21 cellular contexts compared by ENCODE assay signal in the genomic region with DNA sequence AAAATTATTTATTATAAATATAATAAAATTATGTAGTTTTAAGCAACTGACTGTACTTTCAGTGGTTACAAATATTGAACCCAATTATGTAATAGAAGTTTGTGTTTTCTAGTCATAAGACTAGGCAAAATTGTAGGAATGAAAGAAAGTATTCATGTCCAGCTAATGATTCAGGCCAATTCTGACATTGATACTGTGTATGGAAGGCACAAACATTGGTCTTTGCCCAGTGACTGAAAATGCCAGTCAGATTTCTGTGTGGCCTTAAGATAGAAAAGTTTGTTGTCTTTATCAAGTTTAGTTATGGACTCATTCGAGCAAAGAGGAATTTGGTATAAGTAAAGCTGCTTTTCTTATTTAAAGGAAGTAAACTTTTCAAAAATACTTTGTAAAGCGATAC.
"Had no signal": no experiment of that assay in that cellular context is flagged by ENCODE, and none has a peak within 500 bp of the region (broad histone marks: within the 10 kb centered on the region; RNA-seq: fewer than 3 reads in every experiment).

No MANE protein-coding gene starts in this region.

- H3K36me3 ChIP-seq: thoracic aorta had no signal

- H3K27me3 ChIP-seq: ascending aorta, hepatocyte, stomach, vagina had no signal

- H3K4me3 ChIP-seq: ascending aorta, hepatocyte, smooth muscle cell, stomach, thoracic aorta, vagina had no signal

- DNase-seq: activated CD4-positive, alpha-beta T cell treated with anti-CD3 and anti-CD28 coated beads for 1 hour; activated CD4-positive, alpha-beta T cell treated with anti-CD3 and anti-CD28 coated beads, Interleukin-2, amount 50 U/mL, for 1 hour; activated CD8-positive, alpha-beta T cell treated with anti-CD3 and anti-CD28 coated beads, Interleukin-2, amount 10 ng/mL, durations not matched to agents 7 days and 5 days; activated T-cell treated with anti-CD3 and anti-CD28 coated beads, Interleukin-2, amount 50 U/mL, for 24 hours; cortex of kidney; immature natural killer cell; left cardiac atrium; stimulated activated CD4-positive, alpha-beta T cell treated with anti-CD3 and anti-CD28 coated beads, Interleukin-15, amount 100 ng/mL, for 24 hours; stomach; T-helper 9 cell had no signal

- H3K27ac ChIP-seq: ascending aorta, epithelial cell of prostate, hepatocyte, parathyroid adenoma, thoracic aorta, vagina had no signal

- H3K9me3 ChIP-seq: ascending aorta, stomach, thoracic aorta, vagina had no signal

- ATAC-seq: activated CD8-positive, alpha-beta T cell treated with anti-CD3 and anti-CD28 coated beads, Interleukin-2, amount 10 ng/mL, durations not matched to agents 7 days and 5 days; activated naive CD4-positive, alpha-beta T cell treated with anti-CD3 and anti-CD28 coated beads, Interleukin-2, amount 50 U/mL, for 72 hours; activated T-helper 17 cell treated with anti-CD3 and anti-CD28 coated beads, Interleukin-2, amount 50 U/mL, for 72 hours; left cardiac atrium; sciatic nerve; stimulated activated memory B cell treated with anti-CD40 and anti-IgM and Interleukin-4, amounts not matched to agents 10 μg/mL and 1 μg/mL and 100 μg/mL, for 72 hours had no signal

- H3K4me1 ChIP-seq: ascending aorta, parathyroid adenoma, vagina had no signal
